Comparison of ENCODE assay signal across 8 cellular contexts in genomic region chr22:42931421-42932196, GRCh38.
A peak's percentile ranks its signal among the peaks of the same experiment; 100 is the strongest.
DNase-seq lines count a peak whose midpoint lies in the region; ATAC-seq, FAIRE-seq and TF ChIP-seq lines count a peak whose summit lies in the region.

No MANE protein-coding gene starts in this region.

- peaks cover 42% of the 10 kb centered on the region for H3K4me1 Mint-ChIP-seq in astrocyte (ENCODE audit: low read depth, unreplicated experiment)

- H3K36me3 ChIP-seq in astrocyte (ENCODE audit: insufficient read depth, low read length): no peaks in the 10 kb centered on the region
- peaks cover 4% of the 10 kb centered on the region for H3K36me3 ChIP-seq in effector memory CD4-positive, alpha-beta T cell (ENCODE audit: control insufficient read depth, insufficient read depth, low read length)
- no peaks in the 10 kb centered on the region for H3K36me3 ChIP-seq in BE2C

- H2AFZ ChIP-seq in astrocyte (ENCODE audit: low read depth, low read length): no peak overlapping the region

- H3K27me3 ChIP-seq in astrocyte (ENCODE audit: insufficient read depth, low read length) (no peaks in the 10 kb centered on the region), BE2C (no peaks in the 10 kb centered on the region)
- H3K27me3 ChIP-seq in effector memory CD4-positive, alpha-beta T cell (replicated peaks; ENCODE audit: control insufficient read depth, insufficient read depth, low read length, poor library complexity, severe bottlenecking): no peaks in the 10 kb centered on the region

- H3K4me1 ChIP-seq in astrocyte (ENCODE audit: insufficient read depth, low read length): peaks cover 34% of the 10 kb centered on the region
- peaks cover 9% of the 10 kb centered on the region for H3K4me1 ChIP-seq in effector memory CD4-positive, alpha-beta T cell (ENCODE audit: control insufficient read depth, insufficient read depth, low read length, poor library complexity, severe bottlenecking)
- no peaks in the 10 kb centered on the region for H3K4me1 ChIP-seq in BE2C

- H3K9ac ChIP-seq in astrocyte (ENCODE audit: low read length): no peak overlapping the region

- peak overlapping the region; percentile 98 for H3K27ac ChIP-seq in astrocyte (ENCODE audit: low read depth, low read length)
- H3K27ac ChIP-seq in effector memory CD4-positive, alpha-beta T cell (ENCODE audit: insufficient read depth, low read length, poor library complexity, severe bottlenecking): no peak overlapping the region

- H3K27me3 Mint-ChIP-seq in astrocyte (ENCODE audit: low read depth, unreplicated experiment): no peaks in the 10 kb centered on the region

- H3K9me3 Mint-ChIP-seq in astrocyte (ENCODE audit: unreplicated experiment): no peaks in the 10 kb centered on the region

- FAIRE-seq in GM12892 (lab: Jason Lieb, UNC) (peak; percentile 94), astrocyte (lab: Jason Lieb, UNC) (peak; percentile 78)

- H3K9me3 ChIP-seq in astrocyte (ENCODE audit: insufficient read depth, low read depth, low read length) (no peaks in the 10 kb centered on the region), BE2C (no peaks in the 10 kb centered on the region)
- H3K9me3 ChIP-seq in effector memory CD4-positive, alpha-beta T cell (ENCODE audit: control insufficient read depth, low read length): no peaks in the 10 kb centered on the region

- no peak for TF ChIP-seq CTCF in astrocyte (IDR thresholded peaks at IDR 0.05; ENCODE audit: insufficient read depth, low read depth, low read length)
- no peak for TF ChIP-seq CTCF in BE2C (IDR thresholded peaks at IDR 0.05; ENCODE audit: low read depth, low read length)
- no peak for TF ChIP-seq CTCF in lower leg skin (IDR thresholded peaks at IDR 0.05)

- peak; percentile 41 for DNase-seq in GM12892 (ENCODE audit: insufficient read length)
- no peak for DNase-seq in astrocyte (ENCODE audit: low read depth)
- DNase-seq in myocyte (ENCODE audit: low read depth): peak; percentile 70
- DNase-seq in effector memory CD4-positive, alpha-beta T cell: no peak
- DNase-seq in NCI-H524 (lab: John Stamatoyannopoulos, UW): no peak
- no peak for DNase-seq in BE2C
- no peak for DNase-seq in lower leg skin (ENCODE audit: low spot score in 2 of 2)

- 48 to 53% methylated on average over 10 of the region's 10 CpGs for WGBS in lower leg skin, 2 donors

- H3K36me3 Mint-ChIP-seq in astrocyte (ENCODE audit: low read depth, unreplicated experiment): peaks cover 4% of the 10 kb centered on the region

- H3K27ac Mint-ChIP-seq in astrocyte (ENCODE audit: unreplicated experiment): peak overlapping the region; percentile 73

- peaks cover 90% of the 10 kb centered on the region for H3K79me2 ChIP-seq in astrocyte (ENCODE audit: insufficient read depth, low read length)

- ATAC-seq in HG02885 (IDR thresholded peaks at IDR 0.05; ENCODE audit: poor library complexity, unreplicated experiment): peak; percentile 46

- no peak overlapping the region for H3K4me2 ChIP-seq in astrocyte (ENCODE audit: low read length)

- no peak overlapping the region for H3K4me3 Mint-ChIP-seq in astrocyte (ENCODE audit: unreplicated experiment)

- peak; percentile 26; the same call in 1 of the 2 replicates for TF ChIP-seq POLR2A in GM12892 (IDR thresholded peaks at IDR 0.05; ENCODE audit: low read depth, low read length)
- no peak for TF ChIP-seq POLR2A in lower leg skin (IDR thresholded peaks at IDR 0.05)

- intact Hi-C loops in lower leg skin (cut with DNase I; ENCODE audit: low total_unique reads): no loop called here

- no peak overlapping the region for H3K4me3 ChIP-seq in astrocyte (ENCODE audit: insufficient read depth, low read depth, low read length)
- H3K4me3 ChIP-seq in effector memory CD4-positive, alpha-beta T cell (ENCODE audit: insufficient read depth, low read depth, low read length, poor library complexity, severe bottlenecking): no peak overlapping the region
- no peak overlapping the region for H3K4me3 ChIP-seq in BE2C (ENCODE audit: low read depth, low read length)
- H3K4me3 ChIP-seq in lower leg skin (ENCODE audit: low read depth, poor library complexity, severe bottlenecking): no peak overlapping the region

- peaks cover 45% of the 10 kb centered on the region for H4K20me1 ChIP-seq in astrocyte (ENCODE audit: insufficient read depth, low read length)

Comparison
In these comparisons a context has a peak if more than half of its experiments do, and no peak if none do; other contexts are left out.
1. DNase-seq: peak in GM12892 (single experiment) and myocyte (single experiment); none in astrocyte (single experiment), effector memory CD4-positive, alpha-beta T cell (0 of 3), NCI-H524 (0 of 2), BE2C (single experiment) and lower leg skin (0 of 2).